20 cellular contexts compared by ENCODE assay signal in genomic region chr2:11984556-11985158, GRCh38.
"Had no signal": no experiment of that assay in that cellular context is flagged by ENCODE, and none has a peak within 500 bp of the region (broad histone marks: within the 10 kb centered on the region; RNA-seq: fewer than 3 reads in every experiment).

No MANE protein-coding gene starts in this region.

- H3K4me3 ChIP-seq: hepatocyte, lung had no signal

- H3K4me2 ChIP-seq: hepatocyte had no signal

- H3K79me2 ChIP-seq: hepatocyte had no signal

- ATAC-seq: activated naive CD8-positive, alpha-beta T cell treated with anti-CD3 and anti-CD28 coated beads, Interleukin-2, amount 50 U/mL, for 24 hours; activated T-cell treated with anti-CD3 and anti-CD28 coated beads, Interleukin-2, amount 50 U/mL, for 4 hours; left cardiac atrium; natural killer cell had no signal

- FAIRE-seq: endothelial cell of umbilical vein had no signal

- H3K27me3 ChIP-seq: hepatocyte had no signal

- DNase-seq: activated CD4-positive, alpha-beta T cell treated with anti-CD3 and anti-CD28 coated beads, Interleukin-2, amount 50 U/mL, for 1 hour; activated CD8-positive, alpha-beta memory T cell treated with anti-CD3 and anti-CD28 coated beads, Interleukin-2, amount 50 U/mL, for 4 hours; activated effector memory CD4-positive, alpha-beta T cell treated with Interleukin-2 at 50 U/mL for 16 hours; activated naive CD4-positive, alpha-beta T cell treated with anti-CD3 and anti-CD28 coated beads, Interleukin-2, amount 10 ng/mL, durations not matched to agents 7 days and 5 days; activated naive CD8-positive, alpha-beta T cell treated with anti-CD3 and anti-CD28 coated beads, Interleukin-2, amount 50 U/mL, for 24 hours; activated T-cell treated with anti-CD3 and anti-CD28 coated beads, Interleukin-2, amount 50 U/mL, for 4 hours; anterior cingulate cortex; cerebellar nuclear complex; effector CD8-positive, alpha-beta T cell; left cardiac atrium; natural killer cell; occipital lobe; stimulated activated CD4-positive, alpha-beta T cell treated with anti-CD3 and anti-CD28 coated beads, Interleukin-12 subunit alpha, Interleukin-12 subunit beta, amount 100 ng/mL, for 4 hours; stimulated activated CD4-positive, alpha-beta T cell treated with anti-CD3 and anti-CD28 coated beads, Interleukin-1b, Interleukin-23, amount 100 ng/mL, for 48 hours; stimulated activated CD8-positive, alpha-beta memory T cell treated with anti-CD3 and anti-CD28 coated beads, Interleukin-4, amount 100 ng/mL, for 48 hours; stimulated activated naive CD4-positive, alpha-beta T cell; T1000 had no signal

- H2AFZ ChIP-seq: hepatocyte had no signal

- H3K27ac ChIP-seq: hepatocyte had no signal
